9 cellular contexts compared by ENCODE assay signal in the genomic region with DNA sequence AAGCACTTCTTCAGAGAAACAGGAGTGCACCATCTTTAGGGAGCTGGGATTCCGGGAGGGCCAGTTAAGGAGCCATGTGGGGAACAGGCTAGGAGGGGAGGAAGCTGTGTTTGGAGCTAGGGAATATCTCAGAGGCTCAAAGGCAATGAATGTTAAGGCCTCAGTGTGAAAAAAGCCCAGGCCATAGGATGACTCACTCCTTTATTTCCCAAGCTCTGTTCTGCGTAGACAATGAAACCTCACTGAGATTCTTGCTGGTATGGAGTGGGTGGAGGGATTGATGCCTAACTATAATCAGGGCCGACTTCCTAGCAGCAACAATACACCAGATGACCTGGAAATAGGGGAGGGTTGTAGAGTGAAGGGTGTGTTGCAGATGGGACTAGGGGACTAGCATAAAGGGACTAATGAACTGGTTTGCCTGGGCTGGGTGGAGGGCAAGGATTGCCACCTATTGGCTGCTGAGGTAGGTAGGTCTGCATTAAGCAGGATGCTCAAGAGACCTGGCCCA. TPM values are rescaled to one million over a fixed set of nuclear protein-coding genes. Genes with fewer than 3 reads are reported as not detected.
DNase-seq lines count a peak whose midpoint lies in the region; ATAC-seq and TF ChIP-seq lines count a peak whose summit lies in the region.
"Had no signal": no experiment of that assay in that cellular context is flagged by ENCODE, and none has a peak within 500 bp of the region (broad histone marks: within the 10 kb centered on the region; RNA-seq: fewer than 3 reads in every experiment).

No MANE protein-coding gene starts in this region.

- H3K4me3 ChIP-seq in Caco-2 (ENCODE audit: low read depth, low read length) (no peak overlapping the region), MG63 (no peak overlapping the region), SJCRH30 (no peak overlapping the region)
- H3K4me3 ChIP-seq: heart left ventricle had no signal

- H3K9me3 ChIP-seq in Caco-2 (no peaks in the 10 kb centered on the region), MG63 (no peaks in the 10 kb centered on the region), SJCRH30 (replicated peaks) (no peaks in the 10 kb centered on the region)
- H3K9me3 ChIP-seq: heart left ventricle had no signal

- no peak overlapping the region for H3K4me3 Mint-ChIP-seq in Caco-2 (ENCODE audit: unreplicated experiment)
- peak overlapping the region; percentile 37 to 68 (median 52) for H3K4me3 Mint-ChIP-seq in nephron

- peaks cover 16% of the 10 kb centered on the region for H3K4me1 Mint-ChIP-seq in Caco-2 (ENCODE audit: low read depth, unreplicated experiment)
- peaks cover 39% of the 10 kb centered on the region for H3K4me1 Mint-ChIP-seq in nephron

- no TSS peak for BruUV-seq in Caco-2 (replicated peaks; lab: Mats Ljungman, UMichigan)

- TF ChIP-seq CTCF in Caco-2 (IDR thresholded peaks at IDR 0.05; ENCODE audit: insufficient read depth in 1 of 2, low read depth in 1 of 2, low read length in 1 of 2, severe bottlenecking in 1 of 2, unreplicated experiment in 1 of 2): no peak
- no peak for TF ChIP-seq CTCF in nephron (IDR thresholded peaks at IDR 0.05; ENCODE audit: unreplicated experiment in 3 of 3)

- H3K27me3 Mint-ChIP-seq in Caco-2 (ENCODE audit: insufficient read depth, unreplicated experiment) (no peaks in the 10 kb centered on the region), nephron (ENCODE audit: low read depth) (no peaks in the 10 kb centered on the region)

- POLR2A ChIA-PET in Caco-2 (lab: Charles Lee): interaction anchor here (1.2 kb wide), 1 partner anchor 69 kb away, joined by 4 read pairs; a partner anchor contains a TSS

- H3K4me1 ChIP-seq in Caco-2 (peaks cover 15% of the 10 kb centered on the region), SJCRH30 (0 out of 2 replicates have a peak, but pooled peaks cover 3% of the 10 kb centered on the region)

- H3K27ac ChIP-seq in cingulate gyrus (ENCODE audit: low read depth, low read length) (peak overlapping the region; percentile 7), SJCRH30 (no peak overlapping the region)

- H3K36me3 ChIP-seq in Caco-2 (ENCODE audit: control insufficient read depth, insufficient read depth, low read length) (no peaks in the 10 kb centered on the region), MG63 (peaks cover 13% of the 10 kb centered on the region), SJCRH30 (no peaks in the 10 kb centered on the region)
- H3K36me3 ChIP-seq: heart left ventricle had no signal

- H3K27me3 ChIP-seq in Caco-2 (replicated peaks; ENCODE audit: control insufficient read depth, insufficient read depth, low read length) (no peaks in the 10 kb centered on the region), MG63 (no peaks in the 10 kb centered on the region), SJCRH30 (no peaks in the 10 kb centered on the region)
- H3K27me3 ChIP-seq: heart left ventricle had no signal

- intact Hi-C loops in Caco-2 (cut with micrococcal nuclease; ENCODE audit: unreplicated experiment): no loop called here

- H3K36me3 Mint-ChIP-seq in Caco-2 (ENCODE audit: insufficient read depth, unreplicated experiment) (peaks cover 22% of the 10 kb centered on the region), nephron (ENCODE audit: low read depth) (no peaks in the 10 kb centered on the region)

- DNase-seq in Caco-2 (peak; percentile 26 to 37), MG63 (peak; percentile 71), SJCRH30 (no peak)

- peak overlapping the region; percentile 80 for H3K27ac Mint-ChIP-seq in Caco-2 (ENCODE audit: unreplicated experiment)
- H3K27ac Mint-ChIP-seq in nephron: peak overlapping the region; percentile 37 to 86 (median 60)

- ATAC-seq in HG03139 (IDR thresholded peaks at IDR 0.05; ENCODE audit: unreplicated experiment): no peak
- no peak for ATAC-seq in GM21381 (IDR thresholded peaks at IDR 0.05; ENCODE audit: unreplicated experiment)
- no peak for ATAC-seq in GM18861 (IDR thresholded peaks at IDR 0.05; ENCODE audit: unreplicated experiment)

- CTCF ChIA-PET in Caco-2 (lab: Charles Lee): interaction anchor here (0.8 to 1.2 kb wide), 3 partner anchors 23 to 367 kb away, joined by 3 to 5 read pairs (median 3); a partner anchor contains a TSS

- H3K9me3 Mint-ChIP-seq in Caco-2 (ENCODE audit: unreplicated experiment) (no peaks in the 10 kb centered on the region), nephron (no peaks in the 10 kb centered on the region)

RNA-seq across cellular contexts. Expression of a gene that starts 2.1 kb away (rescaled TPM):
- total RNA-seq in Caco-2 (2022): not detected in 2 replicates
- 0.10 TPM in 1 of 2 replicates, not detected in the other for total RNA-seq in MG63 (2014; rRNA removed; shearing (Covaris generic); ENCODE audit: low replicate concordance)
- 0.08 and 0.24 TPM in 2 replicates for total RNA-seq in SJCRH30 (2014; rRNA removed; shearing (Covaris generic))
- total RNA-seq: heart left ventricle had no signal

RNA-seq across cellular contexts. Expression of a gene that starts 2.3 kb away (rescaled TPM):
- total RNA-seq in Caco-2 (2022): 40.3 and 47.8 TPM in 2 replicates
- 119 and 172 TPM in 2 replicates for total RNA-seq in MG63 (2014; rRNA removed; shearing (Covaris generic); ENCODE audit: low replicate concordance)
- total RNA-seq in SJCRH30 (2014; rRNA removed; shearing (Covaris generic)): 37.0 and 42.6 TPM in 2 replicates

RNA-seq across cellular contexts. Expression of a gene that starts 38.6 kb away (rescaled TPM):
- 9.6 and 11.9 TPM in 2 replicates for total RNA-seq in Caco-2 (2022)
- 27.9 and 33.5 TPM in 2 replicates for total RNA-seq in MG63 (2014; rRNA removed; shearing (Covaris generic); ENCODE audit: low replicate concordance)
- total RNA-seq in SJCRH30 (2014; rRNA removed; shearing (Covaris generic)): 2.5 and 3.0 TPM in 2 replicates

RNA-seq across cellular contexts. Expression of a gene that starts 50.5 kb away (rescaled TPM):
- total RNA-seq in Caco-2 (2022): 0.84 and 1.7 TPM in 2 replicates
- 20.0 and 22.2 TPM in 2 replicates for total RNA-seq in MG63 (2014; rRNA removed; shearing (Covaris generic); ENCODE audit: low replicate concordance)
- 3.4 and 5.9 TPM in 2 replicates for total RNA-seq in SJCRH30 (2014; rRNA removed; shearing (Covaris generic))

Comparison
In these comparisons a context has a peak if more than half of its experiments do, and no peak if none do; other contexts are left out.
1. DNase-seq: peak in Caco-2 (2 of 2) and MG63 (single experiment); none in SJCRH30 (0 of 2).